ENCODE assay signal across 8 cellular contexts in the genomic region with DNA sequence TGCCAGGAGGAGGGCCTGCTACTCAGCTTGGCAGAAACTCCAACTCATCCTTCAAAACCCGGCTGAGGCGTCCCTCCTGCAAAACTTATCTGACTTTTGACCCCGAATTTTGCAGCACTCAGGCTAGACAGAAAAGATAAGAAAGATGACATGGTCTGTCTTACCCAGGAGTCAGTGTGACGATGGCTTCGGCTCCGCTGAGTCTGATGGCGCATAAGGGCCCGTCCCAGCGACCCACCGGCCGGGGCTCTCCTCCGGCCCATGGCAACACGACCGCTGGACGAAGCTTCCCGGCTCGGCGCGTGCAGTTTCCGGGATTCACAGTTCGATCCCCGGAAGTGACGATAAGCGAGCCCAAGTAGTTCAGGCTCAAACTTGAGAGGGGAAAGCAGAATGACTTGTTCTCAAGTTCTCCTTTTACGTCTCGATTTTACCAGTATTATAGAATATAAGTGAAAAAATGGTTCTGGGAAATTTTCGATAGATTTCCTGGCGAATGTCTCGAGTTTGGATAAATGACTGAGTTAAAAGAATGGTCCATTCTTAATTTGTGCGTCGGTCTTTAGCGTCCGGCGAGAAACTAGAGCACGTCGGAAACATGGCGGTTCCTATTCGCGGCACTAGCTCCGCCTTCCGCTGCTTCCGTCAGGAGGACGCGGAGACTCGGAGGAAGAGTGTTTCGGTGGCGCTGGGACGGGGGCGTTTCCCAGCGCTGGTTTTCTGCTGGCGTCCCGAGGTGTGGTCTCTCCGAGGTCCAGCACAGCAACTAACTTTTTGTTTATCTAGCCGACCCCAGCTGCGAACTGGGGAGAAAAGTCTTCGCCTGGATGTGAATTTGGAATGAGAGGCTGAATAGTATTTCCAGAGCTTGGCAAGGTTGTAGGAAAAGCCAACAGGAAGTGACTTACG. TPM values are rescaled to one million over a fixed set of nuclear protein-coding genes. Genes with fewer than 3 reads are reported as not detected.
A peak's percentile ranks its signal among the peaks of the same experiment; 100 is the strongest.
DNase-seq lines count a peak whose midpoint lies in the region; ATAC-seq, FAIRE-seq and TF ChIP-seq lines count a peak whose summit lies in the region.

TSS of gene LSG1 (minus strand) at position 292 of the 909 bp plus-strand sequence. CDS start at position 263, 29 bp downstream.

- H2BK15ac ChIP-seq in IMR-90 (ENCODE audit: low read depth, low read length): no peak within 1 kb of the TSS; the same call in 2 of the 3 replicates

- peaks cover 6% of the 10 kb centered on the region; the same call in 1 of the 2 replicates for H4K20me1 ChIP-seq in IMR-90 (ENCODE audit: insufficient read depth, low read length)

- intact Hi-C loops in IMR-90 (cut with micrococcal nuclease): loop anchor here (1.0 kb wide), 1 partner anchor 588 kb away; no protein-coding TSS in a partner anchor

- H3K9me1 ChIP-seq in IMR-90 (ENCODE audit: insufficient read depth, low read length): no peaks in the 10 kb centered on the region; the same call in 1 of the 2 replicates

- H3K36me3 ChIP-seq in IMR-90 (ENCODE audit: control insufficient read depth, insufficient read depth, low read length): peaks cover 3% of the 10 kb centered on the region

- peak within 1 kb of the TSS; percentile 98 for H4K5ac ChIP-seq in IMR-90 (ENCODE audit: low read depth, low read length)

- H2AK9ac ChIP-seq in IMR-90 (replicated peaks; ENCODE audit: low read depth, low read length, poor library complexity): peak within 1 kb of the TSS; percentile 83

- peak within 1 kb of the TSS; percentile 89 for H2AK5ac ChIP-seq in IMR-90 (ENCODE audit: low read depth, low read length)

- peak within 1 kb of the TSS; percentile 95 for H3K9ac ChIP-seq in IMR-90 (ENCODE audit: low read depth, low read length)

- H3K27me3 ChIP-seq in IMR-90 (ENCODE audit: control insufficient read depth, insufficient read depth, low read length): peaks cover 2% of the 10 kb centered on the region; the same call in 1 of the 2 replicates

- H2AFZ ChIP-seq in IMR-90 (replicated peaks; ENCODE audit: low read length, poor library complexity): peak within 1 kb of the TSS; percentile 89

- peak within 1 kb of the TSS; percentile 93 for H2BK5ac ChIP-seq in IMR-90 (ENCODE audit: low read depth, low read length, poor library complexity, severe bottlenecking)

- dilution Hi-C loops in IMR-90 (cut with HindIII; ENCODE audit: low sequenced_read_pairs, unreplicated experiment): no loop called here

- H4K8ac ChIP-seq in IMR-90 (ENCODE audit: low read depth in 2 of 2, low read length in 2 of 2): peak within 1 kb of the TSS; percentile 92 to 97

- peak within 1 kb of the TSS; percentile 90 for H3K4ac ChIP-seq in IMR-90 (ENCODE audit: low read depth, low read length)

- H2BK20ac ChIP-seq in IMR-90 (ENCODE audit: low read depth, low read length): peak within 1 kb of the TSS; percentile 80

- H3K18ac ChIP-seq in IMR-90 (ENCODE audit: low read depth, low read length): peak within 1 kb of the TSS; percentile 93

- POLR2A ChIA-PET in IMR-90 (lab: Charles Lee; ENCODE audit: unreplicated experiment): interaction anchor here (0.5 to 0.8 kb wide), 3 partner anchors 10 to 16 kb away, joined by 3 to 11 read pairs (median 4); no protein-coding TSS in a partner anchor

- H2BK120ac ChIP-seq in IMR-90 (ENCODE audit: low read depth, low read length): peak within 1 kb of the TSS; percentile 94

- peak within 1 kb of the TSS; percentile 89 for H3K14ac ChIP-seq in IMR-90 (replicated peaks; ENCODE audit: low read depth, low read length)

- no peaks in the 10 kb centered on the region for H3K9me3 ChIP-seq in IMR-90 (ENCODE audit: control insufficient read depth, insufficient read depth, low read length)

- H3K79me1 ChIP-seq in IMR-90 (ENCODE audit: low read depth in 1 of 2, low read length in 2 of 2): peaks cover 15 to 31% of the 10 kb centered on the region in 2 experiments; a peak in 3 of 4 replicates

- peak within 1 kb of the TSS; percentile 79; the same call in 1 of the 2 replicates for H3K23ac ChIP-seq in IMR-90 (ENCODE audit: low read depth, low read length)

- H4K91ac ChIP-seq in IMR-90 (ENCODE audit: insufficient read depth, low read depth, low read length): peak within 1 kb of the TSS; percentile 90

- TF ChIP-seq CTCF in D721Med (IDR thresholded peaks at IDR 0.05; ENCODE audit: insufficient read depth, missing control alignments): no peak
- no peak for TF ChIP-seq CTCF in IMR-90 (conservative IDR thresholded peaks at IDR 0.05; ENCODE audit: low read depth, low read length)

- DNase-seq in D721Med (ENCODE audit: insufficient read length, low spot score): peak; percentile 71
- DNase-seq in IMR-90: peak; percentile 97
- peak; percentile 93 for DNase-seq in OCI-M1 (lab: John Stamatoyannopoulos, UW)
- peak; percentile 86 for DNase-seq in activated T-cell treated with anti-CD3 and anti-CD28 coated beads for 24 hours (ENCODE audit: low read depth)
- peak; percentile 79 for DNase-seq in epidermal melanocyte (ENCODE audit: insufficient read length, low spot score)
- peak; percentile 92 for DNase-seq in middle frontal gyrus (ENCODE audit: extremely low spot score, low spot score)
- peak; percentile 75 to 86 for DNase-seq in stimulated activated CD8-positive, alpha-beta memory T cell treated with anti-CD3 and anti-CD28 coated beads, Interleukin-2, amount 100 ng/mL, for 48 hours (ENCODE audit: low read depth in 2 of 2)

- in situ Hi-C loops in IMR-90 (cut with MboI; ENCODE audit: low sequenced_read_pairs): loop anchor here (10.0 kb wide), 1 partner anchor 853 kb away; no protein-coding TSS in a partner anchor

- FAIRE-seq in D721Med (lab: Jason Lieb, UNC): no peak

- 0% methylated on average over 21 of the region's 57 CpGs; no CpG with 5 or more reads in 1 of the 2 experiments for WGBS in IMR-90 (ENCODE audit: extremely low coverage in 2 of 2, insufficient read length in 1 of 2), 2 experiments

- CTCF ChIA-PET in IMR-90 (lab: Yijun Ruan, JAX): interaction anchor here (0.6 to 4.8 kb wide), 20 partner anchors 11 to 630 kb away, joined by 3 to 27 read pairs (median 3); partner anchors contain the start of gene XXYLT1

- ATAC-seq in GM21526 (IDR thresholded peaks at IDR 0.05; ENCODE audit: low FRiP score, unreplicated experiment) (peak; percentile 80), IMR-90 (ENCODE audit: low read depth) (peak; percentile 97)

- BruUV-seq in IMR-90 (replicated peaks; lab: Mats Ljungman, UMichigan): no TSS peak

- TF ChIP-seq RAD21 in IMR-90 (IDR thresholded peaks at IDR 0.05; ENCODE audit: low read length): no peak

- peak within 1 kb of the TSS; percentile 86 for H3K27ac ChIP-seq in IMR-90 (ENCODE audit: insufficient read depth, low read length)

- peak; percentile 67; the same call in 1 of the 2 replicates for TF ChIP-seq POLR2A in IMR-90 (IDR thresholded peaks at IDR 0.05; ENCODE audit: low read depth, low read length)

- H3K56ac ChIP-seq in IMR-90 (ENCODE audit: extremely low read depth, insufficient read depth, low read length): peak within 1 kb of the TSS; percentile 97

- peak within 1 kb of the TSS; percentile 87 for H3K4me3 ChIP-seq in IMR-90 (ENCODE audit: insufficient read depth, low read depth, low read length)

- H3K4me1 ChIP-seq in IMR-90 (ENCODE audit: control insufficient read depth, insufficient read depth, low read length): peaks cover 1% of the 10 kb centered on the region; the same call in 1 of the 2 replicates

- peak within 1 kb of the TSS; percentile 91 for H3K4me2 ChIP-seq in IMR-90 (ENCODE audit: low read depth, low read length)

TF ChIP-seq in IMR-90, 13 proteins besides CTCF, POLR2A, EP300 and RAD21:
- TF ChIP-seq, protein P1, sequence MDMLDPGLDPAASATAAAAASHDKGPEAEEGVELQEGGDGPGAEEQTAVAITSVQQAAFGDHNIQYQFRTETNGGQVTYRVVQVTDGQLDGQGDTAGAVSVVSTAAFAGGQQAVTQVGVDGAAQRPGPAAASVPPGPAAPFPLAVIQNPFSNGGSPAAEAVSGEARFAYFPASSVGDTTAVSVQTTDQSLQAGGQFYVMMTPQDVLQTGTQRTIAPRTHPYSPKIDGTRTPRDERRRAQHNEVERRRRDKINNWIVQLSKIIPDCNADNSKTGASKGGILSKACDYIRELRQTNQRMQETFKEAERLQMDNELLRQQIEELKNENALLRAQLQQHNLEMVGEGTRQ (IDR thresholded peaks at IDR 0.05; ENCODE audit: low read depth, low read length): no peak
- no peak for TF ChIP-seq RCOR1 (IDR thresholded peaks at IDR 0.05; ENCODE audit: insufficient replicate concordance, low read length)
- peak; percentile 93 for TF ChIP-seq BHLHE40 (IDR thresholded peaks at IDR 0.05; ENCODE audit: low read depth, low read length)
- peak; percentile 97 for TF ChIP-seq MXI1 (IDR thresholded peaks at IDR 0.05; ENCODE audit: borderline replicate concordance, low read depth, low read length)
- no peak for TF ChIP-seq CEBPB (IDR thresholded peaks at IDR 0.05; ENCODE audit: low read depth, low read length)
- TF ChIP-seq MAFK (IDR thresholded peaks at IDR 0.05; ENCODE audit: low read depth, low read length): no peak
- TF ChIP-seq FOS (IDR thresholded peaks at IDR 0.05; ENCODE audit: low read depth, low read length): no peak
- TF ChIP-seq SMC3 (IDR thresholded peaks at IDR 0.05; ENCODE audit: low read depth, low read length): no peak
- no peak; the same call in 1 of the 2 replicates for TF ChIP-seq CHD1 (IDR thresholded peaks at IDR 0.05; ENCODE audit: low read depth, low read length)
- no peak for TF ChIP-seq NFE2L2 (IDR thresholded peaks at IDR 0.05; ENCODE audit: low read depth, low read length)
- no peak for TF ChIP-seq RFX5 (IDR thresholded peaks at IDR 0.05; ENCODE audit: low read depth, low read length)
- TF ChIP-seq, protein P2, sequence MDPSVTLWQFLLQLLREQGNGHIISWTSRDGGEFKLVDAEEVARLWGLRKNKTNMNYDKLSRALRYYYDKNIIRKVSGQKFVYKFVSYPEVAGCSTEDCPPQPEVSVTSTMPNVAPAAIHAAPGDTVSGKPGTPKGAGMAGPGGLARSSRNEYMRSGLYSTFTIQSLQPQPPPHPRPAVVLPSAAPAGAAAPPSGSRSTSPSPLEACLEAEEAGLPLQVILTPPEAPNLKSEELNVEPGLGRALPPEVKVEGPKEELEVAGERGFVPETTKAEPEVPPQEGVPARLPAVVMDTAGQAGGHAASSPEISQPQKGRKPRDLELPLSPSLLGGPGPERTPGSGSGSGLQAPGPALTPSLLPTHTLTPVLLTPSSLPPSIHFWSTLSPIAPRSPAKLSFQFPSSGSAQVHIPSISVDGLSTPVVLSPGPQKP (IDR thresholded peaks at IDR 0.05; ENCODE audit: borderline replicate concordance, low read depth, low read length): no peak
- peak; percentile 70 for TF ChIP-seq MAZ (IDR thresholded peaks at IDR 0.05; ENCODE audit: borderline replicate concordance, low read depth, low read length)

RNA-seq across cellular contexts. Expression of gene LSG1, which starts in this region (rescaled TPM):
- total RNA-seq in IMR-90 (2012; rRNA removed): 45.2 and 46.7 TPM in 2 replicates
- polyA plus RNA-seq in IMR-90 (2012; rRNA removed): 25.2 and 26.8 TPM in 2 replicates
- polyA plus RNA-seq in IMR-90 (2012; cell fraction: cytosol; rRNA removed): 4.7 and 9.8 TPM in 2 replicates
- polyA plus RNA-seq in IMR-90 (2012; cell fraction: nucleus; rRNA removed; ENCODE audit: low replicate concordance): 14.1 and 59.8 TPM in 2 replicates

Comparison
In these comparisons a context has a peak if more than half of its experiments do, and no peak if none do; other contexts are left out.
1. Peak in every context shown above with its lines: DNase-seq, ATAC-seq, H3K4me3 ChIP-seq and H3K27ac ChIP-seq.